ENCODE assay signal across 7 cellular contexts in genomic region chr7:69564454-69565417, GRCh38. TPM values are rescaled to one million over a fixed set of nuclear protein-coding genes. Genes with fewer than 3 reads are reported as not detected.
A peak's percentile ranks its signal among the peaks of the same experiment; 100 is the strongest.
DNase-seq lines count a peak whose midpoint lies in the region; ATAC-seq, FAIRE-seq and TF ChIP-seq lines count a peak whose summit lies in the region.

No MANE protein-coding gene starts in this region.

- TF ChIP-seq CTCF in NB4 (IDR thresholded peaks at IDR 0.05; ENCODE audit: low read depth, low read length) = no peak
- no peak for TF ChIP-seq CTCF in astrocyte (IDR thresholded peaks at IDR 0.05; ENCODE audit: insufficient read depth, low read depth, low read length)
- no peak for TF ChIP-seq CTCF in osteoblast (IDR thresholded peaks at IDR 0.05; ENCODE audit: extremely low read depth, low read depth, low read length)
- TF ChIP-seq CTCF in Peyer's patch (IDR thresholded peaks at IDR 0.05) = no peak
- TF ChIP-seq CTCF in psoas muscle (IDR thresholded peaks at IDR 0.05) = no peak

- no peak overlapping the region for H3K27ac ChIP-seq in astrocyte (ENCODE audit: low read depth, low read length)
- no peak overlapping the region for H3K27ac ChIP-seq in osteoblast (ENCODE audit: low read depth, low read length)
- no peak overlapping the region for H3K27ac ChIP-seq in Peyer's patch
- no peak overlapping the region for H3K27ac ChIP-seq in psoas muscle

- H3K36me3 Mint-ChIP-seq in astrocyte (ENCODE audit: low read depth, unreplicated experiment) = no peaks in the 10 kb centered on the region

- no peaks in the 10 kb centered on the region for H3K79me2 ChIP-seq in astrocyte (ENCODE audit: insufficient read depth, low read length)
- H3K79me2 ChIP-seq in osteoblast (ENCODE audit: insufficient read depth, low read length) = no peaks in the 10 kb centered on the region

- no peaks in the 10 kb centered on the region for H3K9me3 Mint-ChIP-seq in astrocyte (ENCODE audit: unreplicated experiment)

- DNase-seq in NB4 (ENCODE audit: low read depth) (peak; percentile 17), astrocyte (ENCODE audit: low read depth) (peak; percentile 36), osteoblast (ENCODE audit: insufficient read length, low spot score, missing footprints) (peak; percentile 31), HuH-7 (ENCODE audit: low spot score) (no peak), Peyer's patch (no peak), psoas muscle (no peak)

- H3K4me1 ChIP-seq in astrocyte (ENCODE audit: insufficient read depth, low read length) (peaks cover 3% of the 10 kb centered on the region), osteoblast (ENCODE audit: insufficient read depth, low read length) (no peaks in the 10 kb centered on the region), Peyer's patch (no peaks in the 10 kb centered on the region), psoas muscle (no peaks in the 10 kb centered on the region)

- H3K36me3 ChIP-seq in astrocyte (ENCODE audit: insufficient read depth, low read length) (no peaks in the 10 kb centered on the region), osteoblast (ENCODE audit: insufficient read depth, low read length) (no peaks in the 10 kb centered on the region), Peyer's patch (no peaks in the 10 kb centered on the region), psoas muscle (ENCODE audit: insufficient read depth in 1 of 2, low read depth in 1 of 2) (no peaks in the 10 kb centered on the region)

- no peak overlapping the region for H3K4me3 Mint-ChIP-seq in astrocyte (ENCODE audit: unreplicated experiment)

- H3K4me1 Mint-ChIP-seq in astrocyte (ENCODE audit: low read depth, unreplicated experiment) = peaks cover 13% of the 10 kb centered on the region

- 31 to 34% (median 32%) methylated on average over 7 of the region's 7 CpGs for WGBS in psoas muscle, 3 donors

- H3K4me3 ChIP-seq in NB4 (ENCODE audit: low read depth, low read length) (no peak overlapping the region), astrocyte (ENCODE audit: insufficient read depth, low read depth, low read length) (no peak overlapping the region), osteoblast (ENCODE audit: insufficient read depth, low read length) (no peak overlapping the region), Peyer's patch (no peak overlapping the region), psoas muscle (no peak overlapping the region)

- FAIRE-seq in astrocyte (lab: Jason Lieb, UNC) = no peak

- H2AFZ ChIP-seq in astrocyte (ENCODE audit: low read depth, low read length) (no peak overlapping the region), osteoblast (ENCODE audit: low read length) (no peak overlapping the region)

- H3K27ac Mint-ChIP-seq in astrocyte (ENCODE audit: unreplicated experiment) = no peak overlapping the region

- H3K27me3 ChIP-seq in astrocyte (ENCODE audit: insufficient read depth, low read length) (no peaks in the 10 kb centered on the region), osteoblast (ENCODE audit: insufficient read depth, low read length) (no peaks in the 10 kb centered on the region), Peyer's patch (no peaks in the 10 kb centered on the region), psoas muscle (ENCODE audit: insufficient read depth in 3 of 3, low read length in 2 of 3) (no peaks in the 10 kb centered on the region)

- no peak overlapping the region for H3K9ac ChIP-seq in astrocyte (ENCODE audit: low read length)

- ATAC-seq in GM21526 (IDR thresholded peaks at IDR 0.05; ENCODE audit: low FRiP score, unreplicated experiment) (peak; percentile 66), psoas muscle (no peak)

- intact Hi-C loops in psoas muscle (cut with DNase I) = no loop called here

- no peaks in the 10 kb centered on the region for H4K20me1 ChIP-seq in astrocyte (ENCODE audit: insufficient read depth, low read length)
- no peaks in the 10 kb centered on the region for H4K20me1 ChIP-seq in osteoblast (ENCODE audit: insufficient read depth, low read length)

- TF ChIP-seq POLR2A in NB4 (IDR thresholded peaks at IDR 0.05; ENCODE audit: extremely low read depth, insufficient read length) = no peak
- no peak for TF ChIP-seq POLR2A in Peyer's patch (IDR thresholded peaks at IDR 0.05)

- H3K9me3 ChIP-seq in astrocyte (ENCODE audit: insufficient read depth, low read depth, low read length) (no peaks in the 10 kb centered on the region), osteoblast (ENCODE audit: low read depth, low read length) (no peaks in the 10 kb centered on the region), Peyer's patch (no peaks in the 10 kb centered on the region), psoas muscle (no peaks in the 10 kb centered on the region)

- H3K4me2 ChIP-seq in astrocyte (ENCODE audit: low read length) (no peak overlapping the region), osteoblast (ENCODE audit: insufficient read depth, low read length) (no peak overlapping the region)

- H3K27me3 Mint-ChIP-seq in astrocyte (ENCODE audit: low read depth, unreplicated experiment) = peaks cover 13% of the 10 kb centered on the region

RNA-seq across cellular contexts. Expression of gene AUTS2, which starts 33.5 kb away (rescaled TPM):
- total RNA-seq in astrocyte = 68.2 and 73.2 TPM in 2 replicates
- 15.2 and 17.4 TPM in 2 replicates for total RNA-seq in osteoblast
- total RNA-seq in Peyer's patch = 10 to 100 TPM; 55.9 to 90.0 (median 72.6) TPM
- total RNA-seq in psoas muscle = 10 to 100 TPM; 14.3 to 33.5 (median 22.1) TPM
- polyA plus RNA-seq in psoas muscle = 10 to 100 TPM in 1 of 3 donors, 1 to 10 TPM in 2; 5.0 to 12.2 (median 6.0) TPM

Comparison
In these comparisons a context has a peak if more than half of its experiments do, and no peak if none do; other contexts are left out.
1. DNase-seq: peak in NB4 (single experiment), astrocyte (single experiment) and osteoblast (single experiment); none in HuH-7 (single experiment), Peyer's patch (0 of 3) and psoas muscle (0 of 2).